9 cellular contexts compared by ENCODE assay signal in genomic region chr21:41726970-41727783, GRCh38. TPM values are rescaled to one million over a fixed set of nuclear protein-coding genes. Genes with fewer than 3 reads are reported as not detected.
A peak's percentile ranks its signal among the peaks of the same experiment; 100 is the strongest.
DNase-seq lines count a peak whose midpoint lies in the region; ATAC-seq and TF ChIP-seq lines count a peak whose summit lies in the region.
"Had no signal": no experiment of that assay in that cellular context is flagged by ENCODE, and none has a peak within 500 bp of the region (broad histone marks: within the 10 kb centered on the region; RNA-seq: fewer than 3 reads in every experiment).

No MANE protein-coding gene starts in this region.

- TF ChIP-seq CTCF in astrocyte of the cerebellum (IDR thresholded peaks at IDR 0.05; ENCODE audit: low read depth, low read length, missing control alignments) (no peak), hepatocyte (IDR thresholded peaks at IDR 0.05; ENCODE audit: poor library complexity) (no peak), tibial artery (IDR thresholded peaks at IDR 0.05) (no peak)

- DNase-seq in HK-2 (ENCODE audit: unreplicated experiment) (peak; percentile 24), astrocyte of the cerebellum (ENCODE audit: low read depth) (peak; percentile 31), hepatocyte (ENCODE audit: low spot score) (peak; percentile 53), tibial artery (peak; percentile 86 to 96)
- DNase-seq: NCI-H748 treated with DMSO at 0.1 percent for 48 hours had no signal

- H4K20me1 ChIP-seq in hepatocyte (ENCODE audit: insufficient read depth, poor library complexity, severe bottlenecking): no peaks in the 10 kb centered on the region

- in situ Hi-C loops in astrocyte of the cerebellum (cut with HindIII; ENCODE audit: low sequenced_read_pairs): no loop called here

- H3K79me2 ChIP-seq in hepatocyte: no peaks in the 10 kb centered on the region

- H2AFZ ChIP-seq in hepatocyte: no peak overlapping the region

- no peak overlapping the region for H3K4me2 ChIP-seq in hepatocyte

- H3K4me1 ChIP-seq in hepatocyte (ENCODE audit: insufficient read depth) (peaks cover 8% of the 10 kb centered on the region), tibial artery (peaks cover 6 to 32% (median 23%) of the 10 kb centered on the region in 4 donors)

- H3K9me2 ChIP-seq in hepatocyte (replicated peaks; ENCODE audit: insufficient read depth): no peaks in the 10 kb centered on the region

- intact Hi-C loops in tibial artery (cut with DNase I; ENCODE audit: low total_unique reads): loop anchor here (5.0 kb wide), 1 partner anchor 35 kb away; no protein-coding TSS in a partner anchor

- H3K9me3 ChIP-seq in hepatocyte (ENCODE audit: low read depth): no peaks in the 10 kb centered on the region
- H3K9me3 ChIP-seq in tibial artery: peaks cover 0 to 7% (median 0%) of the 10 kb centered on the region in 3 donors

- 67% methylated on average over 20 of the region's 24 CpGs for WGBS in hepatocyte (ENCODE audit: low lambda C conversion rate, missing lambda C conversion rate)

- H3K4me3 ChIP-seq in astrocyte of the cerebellum (ENCODE audit: low read depth, low read length) (no peak overlapping the region), hepatocyte (no peak overlapping the region), tibial artery (no peak overlapping the region)

- H3K27me3 ChIP-seq in hepatocyte: no peaks in the 10 kb centered on the region
- no peaks in the 10 kb centered on the region for H3K27me3 ChIP-seq in tibial artery

- no peak for ATAC-seq in GM18517 (IDR thresholded peaks at IDR 0.05; ENCODE audit: unreplicated experiment)
- no peak for ATAC-seq in GM21390 (IDR thresholded peaks at IDR 0.05; ENCODE audit: unreplicated experiment)
- no peak for ATAC-seq in HG02623 (IDR thresholded peaks at IDR 0.05; ENCODE audit: unreplicated experiment)
- ATAC-seq in GM19397 (IDR thresholded peaks at IDR 0.05; ENCODE audit: unreplicated experiment): no peak

- H3K27ac ChIP-seq in hepatocyte (peak overlapping the region; percentile 41), tibial artery (peak overlapping the region; percentile 87 to 88)

- H3K36me3 ChIP-seq in hepatocyte (replicated peaks; ENCODE audit: insufficient read depth, low read depth): no peaks in the 10 kb centered on the region
- H3K36me3 ChIP-seq in tibial artery: no peaks in the 10 kb centered on the region

RNA-seq across cellular contexts. Expression of gene RIPK4, which starts 39.7 kb away (rescaled TPM):
- 19.7 and 32.8 TPM in 2 replicates for total RNA-seq in hepatocyte
- polyA plus RNA-seq in hepatocyte: 28.1 and 31.0 TPM in 2 replicates

Comparison
In these comparisons a context has a peak if more than half of its experiments do, and no peak if none do; other contexts are left out.
1. DNase-seq: peak in every context shown above with its lines; median percentile 91 in tibial artery; 53 in hepatocyte; 31 in astrocyte of the cerebellum; 24 in HK-2.